ENCODE assay signal across 1 cellular context in the genomic region with DNA sequence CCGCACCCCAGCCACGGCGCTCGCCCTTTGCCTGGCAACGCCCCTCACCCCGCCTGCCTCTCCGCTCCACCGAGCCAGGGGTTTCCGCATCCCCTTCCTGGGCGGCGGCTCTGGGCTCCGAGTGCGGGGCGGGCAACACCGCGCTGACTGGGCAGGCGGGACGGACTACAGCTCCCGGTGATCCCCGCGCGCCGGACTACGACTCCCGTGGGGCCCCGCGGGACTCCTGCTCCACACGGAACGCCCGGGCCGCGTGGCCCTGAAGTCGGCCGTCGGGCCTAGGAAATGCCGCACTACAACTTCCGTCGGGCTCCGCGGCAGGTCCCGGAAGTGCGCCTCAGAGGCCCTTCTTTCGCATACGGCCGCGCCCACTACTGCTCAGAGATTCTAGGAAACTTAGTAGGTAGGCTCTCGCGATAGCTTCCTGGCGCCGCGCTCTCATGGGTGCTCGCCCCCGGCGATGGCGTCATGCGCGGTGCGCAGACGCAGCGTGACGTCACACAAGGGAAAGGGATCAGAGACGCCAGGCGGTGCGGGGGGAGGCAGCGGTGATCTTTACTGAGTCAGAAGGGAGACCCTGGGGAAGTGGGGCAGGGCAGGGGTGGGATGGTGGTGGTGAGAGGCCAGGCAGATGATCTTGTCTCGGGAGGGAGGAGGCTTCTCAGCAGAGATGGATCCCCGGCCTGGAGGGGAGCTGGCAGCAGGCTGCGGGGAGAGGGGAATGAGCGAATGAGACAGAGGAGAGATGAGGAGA.
A peak's percentile ranks its signal among the peaks of the same experiment; 100 is the strongest.
TF ChIP-seq lines count a peak whose summit lies in the region.

Gene JOSD2, minus strand, starts transcription at position 123 of the 754 bp plus-strand sequence. CDS start 760 bp downstream, outside the sequence.

TF ChIP-seq in K562, 482 proteins besides CTCF, POLR2A, EP300 and RAD21 (continued from another document and continues in another):
- TF ChIP-seq, protein P1, sequence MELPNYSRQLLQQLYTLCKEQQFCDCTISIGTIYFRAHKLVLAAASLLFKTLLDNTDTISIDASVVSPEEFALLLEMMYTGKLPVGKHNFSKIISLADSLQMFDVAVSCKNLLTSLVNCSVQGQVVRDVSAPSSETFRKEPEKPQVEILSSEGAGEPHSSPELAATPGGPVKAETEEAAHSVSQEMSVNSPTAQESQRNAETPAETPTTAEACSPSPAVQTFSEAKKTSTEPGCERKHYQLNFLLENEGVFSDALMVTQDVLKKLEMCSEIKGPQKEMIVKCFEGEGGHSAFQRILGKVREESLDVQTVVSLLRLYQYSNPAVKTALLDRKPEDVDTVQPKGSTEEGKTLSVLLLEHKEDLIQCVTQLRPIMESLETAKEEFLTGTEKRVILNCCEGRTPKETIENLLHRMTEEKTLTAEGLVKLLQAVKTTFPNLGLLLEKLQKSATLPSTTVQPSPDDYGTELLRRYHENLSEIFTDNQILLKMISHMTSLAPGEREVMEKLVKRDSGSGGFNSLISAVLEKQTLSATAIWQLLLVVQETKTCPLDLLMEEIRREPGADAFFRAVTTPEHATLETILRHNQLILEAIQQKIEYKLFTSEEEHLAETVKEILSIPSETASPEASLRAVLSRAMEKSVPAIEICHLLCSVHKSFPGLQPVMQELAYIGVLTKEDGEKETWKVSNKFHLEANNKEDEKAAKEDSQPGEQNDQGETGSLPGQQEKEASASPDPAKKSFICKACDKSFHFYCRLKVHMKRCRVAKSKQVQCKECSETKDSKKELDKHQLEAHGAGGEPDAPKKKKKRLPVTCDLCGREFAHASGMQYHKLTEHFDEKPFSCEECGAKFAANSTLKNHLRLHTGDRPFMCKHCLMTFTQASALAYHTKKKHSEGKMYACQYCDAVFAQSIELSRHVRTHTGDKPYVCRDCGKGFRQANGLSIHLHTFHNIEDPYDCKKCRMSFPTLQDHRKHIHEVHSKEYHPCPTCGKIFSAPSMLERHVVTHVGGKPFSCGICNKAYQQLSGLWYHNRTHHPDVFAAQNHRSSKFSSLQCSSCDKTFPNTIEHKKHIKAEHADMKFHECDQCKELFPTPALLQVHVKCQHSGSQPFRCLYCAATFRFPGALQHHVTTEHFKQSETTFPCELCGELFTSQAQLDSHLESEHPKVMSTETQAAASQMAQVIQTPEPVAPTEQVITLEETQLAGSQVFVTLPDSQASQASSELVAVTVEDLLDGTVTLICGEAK (IDR thresholded peaks at IDR 0.05) = peak; percentile 95
- TF ChIP-seq, protein P1 (CRISPR knock-in tag; IDR thresholded peaks at IDR 0.05) = no peak
- TF ChIP-seq TFAP4 (CRISPR knock-in tag; IDR thresholded peaks at IDR 0.05; ENCODE audit: borderline replicate concordance) (peak; percentile 91), MAFF (IDR thresholded peaks at IDR 0.05; ENCODE audit: low read length) (peak; percentile 17; the same call in 1 of the 2 replicates), ZBTB11 (CRISPR knock-in tag; IDR thresholded peaks at IDR 0.05) (peak in 1 of 3 experiments; percentile 97; a peak in 3 of 6 replicates), NR2F6 (CRISPR knock-in tag; IDR thresholded peaks at IDR 0.05) (no peak), MGA (IDR thresholded peaks at IDR 0.05) (peak; percentile 67; the same call in 1 of the 2 replicates), MECOM (CRISPR knock-in tag; IDR thresholded peaks at IDR 0.05) (no peak), MYC (IDR thresholded peaks at IDR 0.05; ENCODE audit: low read depth, low read length) (peak; percentile 98), MYC (CRISPR knock-in tag; IDR thresholded peaks at IDR 0.05; ENCODE audit: borderline replicate concordance, low read depth) (peak; percentile 36; the same call in 1 of the 2 replicates), ZZZ3 (IDR thresholded peaks at IDR 0.05) (no peak), MCM5 (IDR thresholded peaks at IDR 0.05; ENCODE audit: low read depth) (no peak), FUS (optimal IDR thresholded peaks at IDR 0.05; ENCODE audit: low read depth, low read length) (peak; percentile 73), ESRRA (IDR thresholded peaks at IDR 0.05; ENCODE audit: borderline replicate concordance, low read depth) (peak; percentile 88), ZFP91 (CRISPR knock-in tag; IDR thresholded peaks at IDR 0.05) (no peak)
- TF ChIP-seq, protein P2, sequence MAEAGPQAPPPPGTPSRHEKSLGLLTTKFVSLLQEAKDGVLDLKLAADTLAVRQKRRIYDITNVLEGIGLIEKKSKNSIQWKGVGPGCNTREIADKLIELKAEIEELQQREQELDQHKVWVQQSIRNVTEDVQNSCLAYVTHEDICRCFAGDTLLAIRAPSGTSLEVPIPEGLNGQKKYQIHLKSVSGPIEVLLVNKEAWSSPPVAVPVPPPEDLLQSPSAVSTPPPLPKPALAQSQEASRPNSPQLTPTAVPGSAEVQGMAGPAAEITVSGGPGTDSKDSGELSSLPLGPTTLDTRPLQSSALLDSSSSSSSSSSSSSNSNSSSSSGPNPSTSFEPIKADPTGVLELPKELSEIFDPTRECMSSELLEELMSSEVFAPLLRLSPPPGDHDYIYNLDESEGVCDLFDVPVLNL (CRISPR knock-in tag; IDR thresholded peaks at IDR 0.05; ENCODE audit: low read depth) = no peak
